11 cellular contexts compared by ENCODE assay signal in genomic region chr1:66243548-66244130, GRCh38.
A peak's percentile ranks its signal among the peaks of the same experiment; 100 is the strongest.
DNase-seq lines count a peak whose midpoint lies in the region; ATAC-seq and TF ChIP-seq lines count a peak whose summit lies in the region.
"Had no signal": no experiment of that assay in that cellular context is flagged by ENCODE, and none has a peak within 500 bp of the region (broad histone marks: within the 10 kb centered on the region; RNA-seq: fewer than 3 reads in every experiment).

No MANE protein-coding gene starts in this region.

- no peaks in the 10 kb centered on the region for H3K36me3 ChIP-seq in endodermal cell (ENCODE audit: control insufficient read depth, insufficient read depth, low read length)

- no peaks in the 10 kb centered on the region for H3K9me3 ChIP-seq in endodermal cell (ENCODE audit: control insufficient read depth, low read length)

- 82 to 93% methylated on average over 2 of the region's 2 CpGs for WGBS in endodermal cell (ENCODE audit: insufficient coverage in 1 of 2, insufficient read length in 1 of 2), 2 experiments

- H3K36me3 Mint-ChIP-seq in activated naive CD4-positive, alpha-beta T cell treated with anti-CD3 and anti-CD28 coated beads, Interleukin-2, amount 10 ng/mL, durations not matched to agents 7 days and 5 days: no peaks in the 10 kb centered on the region
- no peaks in the 10 kb centered on the region for H3K36me3 Mint-ChIP-seq in endodermal cell (ENCODE audit: low read depth)
- H3K36me3 Mint-ChIP-seq: naive B cell; stimulated activated memory B cell treated with anti-CD40 and anti-IgM and Interleukin-4, amounts not matched to agents 10 μg/mL and 1 μg/mL and 100 μg/mL, for 72 hours had no signal

- CTCF ChIA-PET in activated naive CD4-positive, alpha-beta T cell treated with anti-CD3 and anti-CD28 coated beads, Interleukin-2, amount 10 ng/mL, durations not matched to agents 7 days and 5 days (lab: Charles Lee): interaction anchor here (0.5 to 21.3 kb wide), 34 partner anchors 9 to 432 kb away, joined by 3 to 565 read pairs (median 4); no protein-coding TSS in a partner anchor

- no peak overlapping the region for H3K27ac Mint-ChIP-seq in activated naive CD4-positive, alpha-beta T cell treated with anti-CD3 and anti-CD28 coated beads, Interleukin-2, amount 10 ng/mL, durations not matched to agents 7 days and 5 days
- no peak overlapping the region for H3K27ac Mint-ChIP-seq in endodermal cell
- H3K27ac Mint-ChIP-seq: naive B cell; stimulated activated memory B cell treated with anti-CD40 and anti-IgM and Interleukin-4, amounts not matched to agents 10 μg/mL and 1 μg/mL and 100 μg/mL, for 72 hours had no signal

- no peaks in the 10 kb centered on the region for H3K4me1 ChIP-seq in endodermal cell (ENCODE audit: control insufficient read depth, insufficient read depth, low read length)

- H3K4me3 ChIP-seq in endodermal cell (ENCODE audit: low read length): no peak overlapping the region

- no peaks in the 10 kb centered on the region for H3K27me3 ChIP-seq in endodermal cell (ENCODE audit: control insufficient read depth, insufficient read depth, low read length, poor library complexity, severe bottlenecking)

- peak; percentile 42 for ATAC-seq in HG03064 (IDR thresholded peaks at IDR 0.05; ENCODE audit: low read depth, unreplicated experiment)
- no peak for ATAC-seq in GM21737 (IDR thresholded peaks at IDR 0.05; ENCODE audit: unreplicated experiment)
- no peak for ATAC-seq in esophagus mucosa
- ATAC-seq: stimulated activated memory B cell treated with anti-CD40 and anti-IgM and Interleukin-4, amounts not matched to agents 10 μg/mL and 1 μg/mL and 100 μg/mL, for 72 hours had no signal

- no peaks in the 10 kb centered on the region for H3K9me3 Mint-ChIP-seq in activated naive CD4-positive, alpha-beta T cell treated with anti-CD3 and anti-CD28 coated beads, Interleukin-2, amount 10 ng/mL, durations not matched to agents 7 days and 5 days
- H3K9me3 Mint-ChIP-seq in endodermal cell: no peaks in the 10 kb centered on the region
- H3K9me3 Mint-ChIP-seq: naive B cell; stimulated activated memory B cell treated with anti-CD40 and anti-IgM and Interleukin-4, amounts not matched to agents 10 μg/mL and 1 μg/mL and 100 μg/mL, for 72 hours had no signal

- no peak for TF ChIP-seq CTCF in endodermal cell (conservative IDR thresholded peaks at IDR 0.05)

- H3K9ac ChIP-seq in endodermal cell (ENCODE audit: extremely low read depth, low read length, poor library complexity, severe bottlenecking): no peak overlapping the region

- peak; percentile 62 for DNase-seq in activated effector memory CD4-positive, alpha-beta T cell treated with anti-CD3 and anti-CD28 coated beads, Interleukin-2, amount 50 U/mL, for 16 hours
- DNase-seq in activated effector memory CD4-positive, alpha-beta T cell treated with Interleukin-2 at 50 U/mL for 16 hours: no peak
- peak; percentile 21 for DNase-seq in activated naive CD4-positive, alpha-beta T cell treated with anti-CD3 and anti-CD28 coated beads, Interleukin-2, amount 10 ng/mL, durations not matched to agents 7 days and 5 days
- DNase-seq in substantia nigra (lab: John Stamatoyannopoulos, UW) (no peak), endodermal cell (no peak)
- DNase-seq: naive B cell, NCI-H526 treated with DMSO at 0.1 percent for 48 hours had no signal

- no peaks in the 10 kb centered on the region for H3K27me3 Mint-ChIP-seq in activated naive CD4-positive, alpha-beta T cell treated with anti-CD3 and anti-CD28 coated beads, Interleukin-2, amount 10 ng/mL, durations not matched to agents 7 days and 5 days
- H3K27me3 Mint-ChIP-seq in endodermal cell (ENCODE audit: insufficient read depth): no peaks in the 10 kb centered on the region

- H3K4me3 Mint-ChIP-seq in activated naive CD4-positive, alpha-beta T cell treated with anti-CD3 and anti-CD28 coated beads, Interleukin-2, amount 10 ng/mL, durations not matched to agents 7 days and 5 days: no peak overlapping the region
- no peak overlapping the region for H3K4me3 Mint-ChIP-seq in endodermal cell
- H3K4me3 Mint-ChIP-seq: naive B cell; stimulated activated memory B cell treated with anti-CD40 and anti-IgM and Interleukin-4, amounts not matched to agents 10 μg/mL and 1 μg/mL and 100 μg/mL, for 72 hours had no signal

- peak overlapping the region; percentile 87 for H3K27ac ChIP-seq in substantia nigra (ENCODE audit: low read depth, low read length, poor library complexity, severe bottlenecking)
- H3K27ac ChIP-seq in endodermal cell (ENCODE audit: low read depth, low read length): no peak overlapping the region

- H3K4me1 Mint-ChIP-seq in activated naive CD4-positive, alpha-beta T cell treated with anti-CD3 and anti-CD28 coated beads, Interleukin-2, amount 10 ng/mL, durations not matched to agents 7 days and 5 days: peaks cover 7% of the 10 kb centered on the region
- H3K4me1 Mint-ChIP-seq in endodermal cell: no peaks in the 10 kb centered on the region
- H3K4me1 Mint-ChIP-seq: naive B cell had no signal

Comparison
In these comparisons a context has a peak if more than half of its experiments do, and no peak if none do; other contexts are left out.
1. DNase-seq: peak in activated effector memory CD4-positive, alpha-beta T cell treated with anti-CD3 and anti-CD28 coated beads, Interleukin-2, amount 50 U/mL, for 16 hours (single experiment) and activated naive CD4-positive, alpha-beta T cell treated with anti-CD3 and anti-CD28 coated beads, Interleukin-2, amount 10 ng/mL, durations not matched to agents 7 days and 5 days (single experiment); none in activated effector memory CD4-positive, alpha-beta T cell treated with Interleukin-2 at 50 U/mL for 16 hours (single experiment), substantia nigra (0 of 49) and endodermal cell (single experiment).